Comparison of ENCODE assay signal across 29 cellular contexts in the genomic region with DNA sequence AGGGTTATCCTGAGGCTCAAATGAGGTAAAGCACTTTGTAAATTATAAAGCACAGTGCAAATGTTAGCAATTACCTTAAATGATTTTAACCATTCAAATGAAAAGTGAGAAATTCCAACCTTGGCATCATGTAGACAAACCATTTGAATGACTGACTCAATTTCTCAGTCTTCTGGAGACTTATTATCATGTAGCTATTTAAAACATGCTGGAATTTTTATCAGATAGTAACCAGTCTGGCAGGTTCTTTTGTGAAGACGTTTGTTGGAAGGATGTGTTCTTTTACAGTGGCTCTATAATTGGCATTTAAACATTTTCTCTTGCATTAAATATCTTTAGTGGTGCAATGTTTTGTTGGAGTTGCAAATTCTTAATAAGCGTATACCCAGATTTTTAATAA.
"Had no signal": no experiment of that assay in that cellular context is flagged by ENCODE, and none has a peak within 500 bp of the region (broad histone marks: within the 10 kb centered on the region; RNA-seq: fewer than 3 reads in every experiment).

No MANE protein-coding gene starts in this region.

- H3K27me3 ChIP-seq: colonic mucosa, dorsolateral prefrontal cortex, esophagus muscularis mucosa, right lobe of liver, suprapubic skin, tibial nerve, uterus had no signal

- H3K27ac ChIP-seq: colonic mucosa, dorsolateral prefrontal cortex, esophagus muscularis mucosa, right lobe of liver, skin epidermis, suprapubic skin, tibial nerve, uterus had no signal

- H3K4me1 ChIP-seq: colonic mucosa, esophagus muscularis mucosa, right lobe of liver, suprapubic skin, tibial nerve, uterus had no signal

- H3K36me3 ChIP-seq: colonic mucosa, esophagus muscularis mucosa, right lobe of liver, suprapubic skin, tibial nerve, uterus had no signal

- FAIRE-seq: astrocyte, bronchial epithelial cell, endothelial cell of umbilical vein, frontal cortex, keratinocyte had no signal

- H3K4me3 ChIP-seq: colonic mucosa, dorsolateral prefrontal cortex, esophagus muscularis mucosa, right lobe of liver, skin epidermis, suprapubic skin, tibial nerve, uterus had no signal

- DNase-seq: activated CD4-positive, alpha-beta T cell treated with anti-CD3 and anti-CD28 coated beads for 4 hours; activated CD4-positive, alpha-beta T cell treated with anti-CD3 and anti-CD28 coated beads, Interleukin-2, amount 50 U/mL, for 48 hours; activated CD4-positive, CD25-positive, alpha-beta regulatory T cell; activated naive CD4-positive, alpha-beta T cell treated with Interleukin-2 at 50 U/mL for 16 hours; activated naive CD8-positive, alpha-beta T cell treated with anti-CD3 and anti-CD28 coated beads for 36 hours; activated T-cell treated with anti-CD3 and anti-CD28 coated beads, Interleukin-2, amount 50 U/mL, for 48 hours; colonic mucosa; dorsolateral prefrontal cortex; effector memory CD8-positive, alpha-beta T cell; hypothalamus; left colon; mesenchymal stem cell; naive B cell; occipital lobe; posterior cingulate gyrus; right lobe of liver; stimulated activated CD4-positive, alpha-beta T cell treated with anti-CD3 and anti-CD28 coated beads, Interleukin-2, amount 100 ng/mL, for 24 hours; stimulated activated naive CD8-positive, alpha-beta T cell treated with anti-CD3 and anti-CD28 coated beads, Interleukin-15, amount 100 ng/mL, for 72 hours; T1000; uterus had no signal

- H3K9me3 ChIP-seq: colonic mucosa, esophagus muscularis mucosa, right lobe of liver, tibial nerve, uterus had no signal
